ENCODE assay signal across 23 cellular contexts in genomic region chr1:225485991-225486530, GRCh38.
"Had no signal": no experiment of that assay in that cellular context is flagged by ENCODE, and none has a peak within 500 bp of the region (broad histone marks: within the 10 kb centered on the region; RNA-seq: fewer than 3 reads in every experiment).

No MANE protein-coding gene starts in this region.

- H3K9me3 Mint-ChIP-seq: nephron progenitor cell; stimulated activated naive B cell treated with anti-CD40 and anti-IgM and Interleukin-4, amounts not matched to agents 10 μg/mL and 1 μg/mL and 100 μg/mL, for 72 hours; stimulated activated naive CD8-positive, alpha-beta T cell treated with anti-CD3 and anti-CD28 coated beads, Interleukin-15, amount 100 ng/mL, for 72 hours; type B pancreatic cell had no signal

- ATAC-seq: heart left ventricle; left lobe of liver; naive thymus-derived CD4-positive, alpha-beta T cell; right lobe of liver; stimulated activated naive B cell treated with anti-CD40 and anti-IgM and Interleukin-4, amounts not matched to agents 10 μg/mL and 1 μg/mL and 100 μg/mL, for 72 hours; stimulated activated naive CD8-positive, alpha-beta T cell treated with anti-CD3 and anti-CD28 coated beads, Interleukin-15, amount 100 ng/mL, for 72 hours had no signal

- H3K27ac Mint-ChIP-seq: nephron progenitor cell; stimulated activated naive B cell treated with anti-CD40 and anti-IgM and Interleukin-4, amounts not matched to agents 10 μg/mL and 1 μg/mL and 100 μg/mL, for 72 hours; stimulated activated naive CD8-positive, alpha-beta T cell treated with anti-CD3 and anti-CD28 coated beads, Interleukin-15, amount 100 ng/mL, for 72 hours; type B pancreatic cell had no signal

- H3K4me1 ChIP-seq: parathyroid adenoma, psoas muscle, right lobe of liver had no signal

- H3K9me3 ChIP-seq: heart left ventricle, psoas muscle, right lobe of liver, spleen had no signal

- H2AFZ ChIP-seq: parathyroid adenoma had no signal

- FAIRE-seq: urothelium cell line had no signal

- DNase-seq: effector CD4-positive, alpha-beta T cell; foreskin melanocyte; heart left ventricle; hypothalamus; islet precursor cell; mammary epithelial cell; naive thymus-derived CD4-positive, alpha-beta T cell; nephron progenitor cell; psoas muscle; retina; right lobe of liver; spleen; stimulated activated CD4-positive, alpha-beta T cell treated with anti-CD3 and anti-CD28 coated beads, Interleukin-15, amount 100 ng/mL, for 24 hours; stimulated activated CD4-positive, alpha-beta T cell treated with anti-CD3 and anti-CD28 coated beads, Interleukin-1b, Interleukin-23, amount 100 ng/mL, for 48 hours; stimulated activated CD4-positive, alpha-beta T cell treated with anti-CD3 and anti-CD28 coated beads, Interleukin-4, amount 100 ng/mL, for 24 hours; stimulated activated naive B cell treated with anti-CD40 and anti-IgM and Interleukin-4, amounts not matched to agents 10 μg/mL and 1 μg/mL and 100 μg/mL, for 72 hours; stimulated activated naive CD8-positive, alpha-beta T cell treated with anti-CD3 and anti-CD28 coated beads, Interleukin-15, amount 100 ng/mL, for 72 hours; substantia nigra had no signal

- H3K36me3 ChIP-seq: heart left ventricle, right lobe of liver, spleen had no signal

- H3K27me3 ChIP-seq: heart left ventricle, right lobe of liver, spleen had no signal

- H3K4me3 Mint-ChIP-seq: naive thymus-derived CD4-positive, alpha-beta T cell; nephron progenitor cell; stimulated activated naive B cell treated with anti-CD40 and anti-IgM and Interleukin-4, amounts not matched to agents 10 μg/mL and 1 μg/mL and 100 μg/mL, for 72 hours; stimulated activated naive CD8-positive, alpha-beta T cell treated with anti-CD3 and anti-CD28 coated beads, Interleukin-15, amount 100 ng/mL, for 72 hours; type B pancreatic cell had no signal

- H3K4me1 Mint-ChIP-seq: naive thymus-derived CD4-positive, alpha-beta T cell; stimulated activated naive CD8-positive, alpha-beta T cell treated with anti-CD3 and anti-CD28 coated beads, Interleukin-15, amount 100 ng/mL, for 72 hours had no signal

- H3K36me3 Mint-ChIP-seq: naive thymus-derived CD4-positive, alpha-beta T cell; stimulated activated naive B cell treated with anti-CD40 and anti-IgM and Interleukin-4, amounts not matched to agents 10 μg/mL and 1 μg/mL and 100 μg/mL, for 72 hours; type B pancreatic cell had no signal

- H3K4me3 ChIP-seq: coronary artery, heart left ventricle, psoas muscle, right lobe of liver, spleen had no signal

- H3K79me2 ChIP-seq: parathyroid adenoma had no signal

- H3K27ac ChIP-seq: coronary artery, parathyroid adenoma, psoas muscle, right lobe of liver, spleen had no signal

- H3K27me3 Mint-ChIP-seq: stimulated activated naive CD8-positive, alpha-beta T cell treated with anti-CD3 and anti-CD28 coated beads, Interleukin-15, amount 100 ng/mL, for 72 hours; type B pancreatic cell had no signal

- H3K9ac ChIP-seq: parathyroid adenoma had no signal
